25 cellular contexts compared by ENCODE assay signal in genomic region chr3:12451481-12451880, GRCh38.
"Had no signal": no experiment of that assay in that cellular context is flagged by ENCODE, and none has a peak within 500 bp of the region (broad histone marks: within the 10 kb centered on the region; RNA-seq: fewer than 3 reads in every experiment).

No MANE protein-coding gene starts in this region.

- H3K4me3 ChIP-seq: adrenal gland, mucosa of descending colon, sigmoid colon, smooth muscle cell, upper lobe of right lung had no signal

- H3K4me1 ChIP-seq: adrenal gland, sigmoid colon, upper lobe of right lung had no signal

- H3K36me3 ChIP-seq: adrenal gland, sigmoid colon, upper lobe of right lung had no signal

- H3K27me3 ChIP-seq: adrenal gland, sigmoid colon, upper lobe of right lung had no signal

- H3K27ac ChIP-seq: adrenal gland, sigmoid colon, upper lobe of right lung had no signal

- H3K4me2 ChIP-seq: smooth muscle cell had no signal

- FAIRE-seq: astrocyte, keratinocyte had no signal

- ATAC-seq: activated CD8-positive, alpha-beta memory T cell treated with anti-CD3 and anti-CD28 coated beads, Interleukin-2, amount 10 ng/mL, durations not matched to agents 7 days and 5 days; activated CD8-positive, alpha-beta T cell treated with anti-CD3 and anti-CD28 coated beads for 36 hours; left colon; mucosa of descending colon; upper lobe of right lung had no signal

- DNase-seq: activated CD4-positive, alpha-beta T cell treated with anti-CD3 and anti-CD28 coated beads, Interleukin-2, amount 10 ng/mL, durations not matched to agents 7 days and 5 days; activated CD4-positive, CD25-positive, alpha-beta regulatory T cell treated with anti-CD3 and anti-CD28 coated beads, Interleukin-2, amount 50 U/mL, for 72 hours; activated CD8-positive, alpha-beta memory T cell treated with anti-CD3 and anti-CD28 coated beads, Interleukin-2, amount 10 ng/mL, durations not matched to agents 7 days and 5 days; activated CD8-positive, alpha-beta T cell treated with anti-CD3 and anti-CD28 coated beads for 36 hours; activated naive CD4-positive, alpha-beta T cell; activated T-cell treated with anti-CD3 and anti-CD28 coated beads for 4 hours; adrenal gland; central memory CD4-positive, alpha-beta T cell; dermis blood vessel endothelial cell; effector CD8-positive, alpha-beta T cell; erythroblast; foreskin fibroblast; mesenchymal stem cell; mucosa of descending colon; naive B cell; occipital lobe; stimulated activated CD4-positive, alpha-beta T cell treated with anti-CD3 and anti-CD28 coated beads, Interleukin-15, amount 100 ng/mL, for 24 hours; stimulated activated CD4-positive, alpha-beta T cell treated with anti-CD3 and anti-CD28 coated beads, Interleukin-2, amount 100 ng/mL, for 48 hours; stimulated activated naive CD4-positive, alpha-beta T cell; upper lobe of right lung had no signal

- H3K9me3 ChIP-seq: adrenal gland, mucosa of descending colon, sigmoid colon, upper lobe of right lung had no signal
